ENCODE assay signal across 14 cellular contexts in genomic region chr15:75031773-75032302, GRCh38. TPM values are rescaled to one million over a fixed set of nuclear protein-coding genes. Genes with fewer than 3 reads are reported as not detected.
A peak's percentile ranks its signal among the peaks of the same experiment; 100 is the strongest.
DNase-seq lines count a peak whose midpoint lies in the region; ATAC-seq, FAIRE-seq and TF ChIP-seq lines count a peak whose summit lies in the region.
"Had no signal": no experiment of that assay in that cellular context is flagged by ENCODE, and none has a peak within 500 bp of the region (broad histone marks: within the 10 kb centered on the region; RNA-seq: fewer than 3 reads in every experiment).

No MANE protein-coding gene starts in this region.

- H2AK5ac ChIP-seq in mesendoderm (ENCODE audit: low read length) = no peak overlapping the region

- peaks cover 0 to 13% (median 5%) of the 10 kb centered on the region in 11 experiments; a peak in 5 of 22 replicates for H3K36me3 ChIP-seq in BLaER1 treated with 17β-estradiol and CSF1 and Interleukin-3, amounts not matched to agents 10 nM and 100 nM
- H3K36me3 ChIP-seq in K562 (ENCODE audit: control insufficient read depth, insufficient read depth, low read length) (peaks cover 4% of the 10 kb centered on the region; the same call in 1 of the 3 replicates), mesendoderm (ENCODE audit: control insufficient read depth, insufficient read depth, low read length) (no peaks in the 10 kb centered on the region)
- H3K36me3 ChIP-seq: ovary, thoracic aorta had no signal

- no peaks in the 10 kb centered on the region for H3K9me1 ChIP-seq in K562 (ENCODE audit: control insufficient read depth, insufficient read depth, low read length)

- H2BK120ac ChIP-seq in mesendoderm (ENCODE audit: low read depth, low read length) = no peak overlapping the region

- H4K20me1 ChIP-seq in BLaER1 treated with 17β-estradiol and CSF1 and Interleukin-3, amounts not matched to agents 10 nM and 100 nM = no peaks in the 10 kb centered on the region; a peak in 1 of 22 replicates
- H4K20me1 ChIP-seq in K562 (replicated peaks; ENCODE audit: control insufficient read depth, insufficient read depth, low read length) = no peaks in the 10 kb centered on the region

- DNase-seq in NCI-H226 (peak; percentile 87), K562 (ENCODE audit: extremely low read depth in 1 of 4, low spot score in 3 of 4) (no peak), mesendoderm (peak; percentile 38), 8988T (no peak), foreskin keratinocyte (no peak)
- DNase-seq in stimulated activated CD4-positive, alpha-beta T cell treated with anti-CD3 and anti-CD28 coated beads, Interleukin-1b, Interleukin-23, amount 100 ng/mL, for 48 hours = no peak
- DNase-seq: activated CD4-positive, CD25-positive, alpha-beta regulatory T cell treated with anti-CD3 and anti-CD28 coated beads, Interleukin-2, amount 50 U/mL, for 72 hours; activated T-cell treated with anti-CD3 and anti-CD28 coated beads, Interleukin-2, amount 50 U/mL, for 24 hours; C1 segment of cervical spinal cord; ovary had no signal

- peaks cover 0 to 7% (median 0%) of the 10 kb centered on the region in 11 experiments; a peak in 2 of 22 replicates for H3K9me3 ChIP-seq in BLaER1 treated with 17β-estradiol and CSF1 and Interleukin-3, amounts not matched to agents 10 nM and 100 nM (replicated peaks in 1 of 11)
- no peaks in the 10 kb centered on the region for H3K9me3 ChIP-seq in K562 (replicated peaks; ENCODE audit: control insufficient read depth, insufficient read depth, low read depth, low read length)
- H3K9me3 ChIP-seq: ovary, SJSA1, thoracic aorta had no signal

- peaks cover 2% of the 10 kb centered on the region for H3K79me1 ChIP-seq in mesendoderm (ENCODE audit: low read length)

- H3K27me3 ChIP-seq in BLaER1 treated with 17β-estradiol and CSF1 and Interleukin-3, amounts not matched to agents 10 nM and 100 nM = no peaks in the 10 kb centered on the region
- H3K27me3 ChIP-seq in K562 (ENCODE audit: control insufficient read depth in 2 of 2, insufficient read depth in 2 of 2, low read length in 2 of 2) (no peaks in the 10 kb centered on the region), mesendoderm (ENCODE audit: insufficient read depth, low read length, poor library complexity) (no peaks in the 10 kb centered on the region), foreskin keratinocyte (no peaks in the 10 kb centered on the region)
- H3K27me3 ChIP-seq: ovary, SJSA1 had no signal

- WGBS in K562 (ENCODE audit: insufficient coverage, low coverage, missing lambda C conversion rate) = 41% methylated on average over 5 of the region's 5 CpGs
- WGBS in mesendoderm (ENCODE audit: extremely low coverage, insufficient coverage, low lambda C conversion rate) = no CpG with 5 or more reads among the region's 5 CpGs

- intact Hi-C loops in K562 (cut with micrococcal nuclease) = no loop called here

- FAIRE-seq in K562 (lab: Jason Lieb, UNC) = no peak

- CTCF ChIA-PET in K562 (lab: Yijun Ruan, JAX; ENCODE audit: low intra/inter-chr PET ratio) = interaction anchor here (0.7 kb wide), 1 partner anchor 22 kb away, joined by 4 read pairs; no protein-coding TSS in a partner anchor

- H3K79me2 ChIP-seq in K562 (ENCODE audit: control insufficient read depth, insufficient read depth, low read length) = no peaks in the 10 kb centered on the region
- no peaks in the 10 kb centered on the region for H3K79me2 ChIP-seq in mesendoderm (ENCODE audit: control insufficient read depth, insufficient read depth, low read length)

- no peak overlapping the region for H3K4ac ChIP-seq in mesendoderm (ENCODE audit: low read depth, low read length)

- POLR2A ChIA-PET in K562 (lab: Yijun Ruan, JAX) = interaction anchor here (0.6 to 1.8 kb wide), 6 partner anchors 8 to 177 kb away, joined by 3 to 7 read pairs (median 4); partner anchors contain the start of genes C15orf39 and PPCDC

- no peak overlapping the region for H2AFZ ChIP-seq in K562 (ENCODE audit: low read depth, low read length)

- TF ChIP-seq POLR2A in K562 (conservative IDR thresholded peaks at IDR 0.05) = no peak

- no peak overlapping the region for H4K5ac ChIP-seq in mesendoderm (ENCODE audit: low read length)

- H3K4me1 ChIP-seq in BLaER1 treated with 17β-estradiol and CSF1 and Interleukin-3, amounts not matched to agents 10 nM and 100 nM = peaks cover 63 to 98% (median 83%) of the 10 kb centered on the region in 10 experiments
- peaks cover 20 to 25% of the 10 kb centered on the region in 2 experiments for H3K4me1 ChIP-seq in K562 (replicated peaks in 1 of 2; ENCODE audit: control insufficient read depth in 2 of 2, insufficient read depth in 2 of 2, low read length in 2 of 2)
- H3K4me1 ChIP-seq in mesendoderm (ENCODE audit: control insufficient read depth, low read depth, low read length) = peaks cover 8% of the 10 kb centered on the region
- peaks cover 15% of the 10 kb centered on the region for H3K4me1 ChIP-seq in foreskin keratinocyte

- no peak overlapping the region for H2BK15ac ChIP-seq in mesendoderm (replicated peaks; ENCODE audit: low read depth)

- no peak overlapping the region for H3K23ac ChIP-seq in mesendoderm (ENCODE audit: low read length)

- TF ChIP-seq CTCF in K562 (IDR thresholded peaks at IDR 0.05 in 2 of 3, conservative IDR thresholded peaks at IDR 0.05 in 1 of 3; ENCODE audit: insufficient read depth in 2 of 3, low read depth in 1 of 3, low read length in 3 of 3) (no peak), foreskin keratinocyte (conservative IDR thresholded peaks at IDR 0.05) (no peak)

- no peak overlapping the region for H4K8ac ChIP-seq in mesendoderm (ENCODE audit: low read depth, low read length)

- no peak overlapping the region for H3K18ac ChIP-seq in mesendoderm (ENCODE audit: low read length)

- in situ Hi-C loops in K562 (cut with MboI) = no loop called here

- peak overlapping the region; percentile 1 to 83 (median 57); a peak in 14 of 22 replicates for H3K9ac ChIP-seq in BLaER1 treated with 17β-estradiol and CSF1 and Interleukin-3, amounts not matched to agents 10 nM and 100 nM
- H3K9ac ChIP-seq in K562 (ENCODE audit: insufficient read depth in 1 of 2, low read depth in 2 of 2, low read length in 2 of 2) = no peak overlapping the region
- H3K9ac ChIP-seq in mesendoderm (ENCODE audit: low read length) = no peak overlapping the region

- ATAC-seq in K562 (no peak), GM18502 (IDR thresholded peaks at IDR 0.05; ENCODE audit: poor library complexity, unreplicated experiment) (no peak), foreskin keratinocyte (no peak)

- peak in 1 of 2 experiments; percentile 26; a peak in 1 of 4 replicates for TF ChIP-seq RAD21 in K562 (CRISPR knock-in tag; conservative IDR thresholded peaks at IDR 0.05 in 1 of 2, IDR thresholded peaks at IDR 0.05 in 1 of 2)

- no peak overlapping the region for H3K56ac ChIP-seq in mesendoderm (ENCODE audit: low read length)

- H3K4me3 ChIP-seq in BLaER1 treated with 17β-estradiol and CSF1 and Interleukin-3, amounts not matched to agents 10 nM and 100 nM = no peak overlapping the region
- H3K4me3 ChIP-seq in K562 = no peak overlapping the region
- no peak overlapping the region for H3K4me3 ChIP-seq in mesendoderm (ENCODE audit: low read length)
- H3K4me3 ChIP-seq: ovary, SJSA1, thoracic aorta had no signal

- BruUV-seq in K562 (replicated peaks; lab: Mats Ljungman, UMichigan) = no TSS peak

- peak overlapping the region; percentile 76 to 99 (median 87); a peak in 21 of 22 replicates for H3K27ac ChIP-seq in BLaER1 treated with 17β-estradiol and CSF1 and Interleukin-3, amounts not matched to agents 10 nM and 100 nM
- H3K27ac ChIP-seq in K562 (ENCODE audit: extremely low read depth, low read depth, low read length) = no peak overlapping the region
- no peak overlapping the region for H3K27ac ChIP-seq in mesendoderm (ENCODE audit: low read depth, low read length)
- no peak overlapping the region for H3K27ac ChIP-seq in foreskin keratinocyte
- H3K27ac ChIP-seq: ovary, SJSA1, thoracic aorta had no signal

- peak overlapping the region; percentile 74 to 98 (median 91) for H3K4me2 ChIP-seq in BLaER1 treated with 17β-estradiol and CSF1 and Interleukin-3, amounts not matched to agents 10 nM and 100 nM
- H3K4me2 ChIP-seq in K562 (ENCODE audit: insufficient read depth, low read length) (no peak overlapping the region), mesendoderm (ENCODE audit: low read length) (no peak overlapping the region)

- no peak overlapping the region for H2BK5ac ChIP-seq in mesendoderm (ENCODE audit: low read length)

- no peak for TF ChIP-seq EP300 in K562 (IDR thresholded peaks at IDR 0.05; ENCODE audit: low read length)

RNA-seq across cellular contexts. Expression of gene PPCDC, which starts 8.4 kb away (rescaled TPM):
- total RNA-seq in K562 (2011; cell fraction: chromatin; rRNA removed; ENCODE audit: low replicate concordance) = 20.0 and 54.1 TPM in 2 replicates
- 31.7 TPM in 2 replicates for total RNA-seq in K562 (2011; cell fraction: nucleolus; rRNA removed)
- total RNA-seq in K562 (2011; cell fraction: nucleoplasm; rRNA removed) = 24.1 and 30.8 TPM in 2 replicates
- total RNA-seq in K562 (2014; rRNA removed) (16.3 and 17.1 TPM in 2 replicates), K562 (2014; rRNA removed; fragmentation: Illumina TruSeq; extraction: Trizol) (6.4 and 10.9 TPM in 2 replicates), K562 (2015; rRNA removed; fragmentation: Illumina TruSeq; extraction: Trizol) (9.7 and 13.5 TPM in 2 replicates), K562 (2021) (15.2 and 16.7 TPM in 2 replicates), foreskin keratinocyte (12.5 and 13.1 TPM in 2 replicates)
- polyA plus RNA-seq in K562 (2011; rRNA removed) (16.7 and 17.9 TPM in 2 replicates), K562 (2014; fragmentation: Illumina TruSeq; extraction: Trizol) (21.7 and 24.9 TPM in 2 replicates), K562 (2014; fragmentation: Nextera tagmentation; extraction: Ambion mirVana) (10 to 100 TPM; 50.0 to 53.6 TPM), K562 (2014; rRNA removed) (34.8 and 41.6 TPM in 2 replicates), foreskin keratinocyte (16.7 and 19.1 TPM in 2 replicates)
- 26.9 and 55.6 TPM in 2 replicates for polyA plus RNA-seq in K562 (2011; cell fraction: cytosol; rRNA removed)
- polyA plus RNA-seq in K562 (2011; cell fraction: nucleus; rRNA removed) = 22.7 and 31.8 TPM in 2 replicates
- 11.4 and 15.7 TPM in 2 replicates for polyA plus RNA-seq in K562 (2012)
- polyA minus RNA-seq in K562 (2011; rRNA and poly(A)+ RNA removed) = 6.7 and 7.8 TPM in 2 replicates
- polyA minus RNA-seq in K562 (2011; cell fraction: cytosol; rRNA and poly(A)+ RNA removed) = 6.4 and 9.0 TPM in 2 replicates
- 12.3 and 15.2 TPM in 2 replicates for polyA minus RNA-seq in K562 (2011; cell fraction: nucleus; rRNA and poly(A)+ RNA removed)
- 10.8 TPM for polyA plus RNA-seq in mesendoderm (2013, experiment 1 of 2)
- polyA plus RNA-seq in mesendoderm (2013, experiment 2 of 2) = 11.7 TPM

RNA-seq across cellular contexts. Expression of gene SCAMP5, which starts 36.5 kb away (rescaled TPM):
- not detected in 2 replicates for total RNA-seq in K562 (2011; cell fraction: chromatin; rRNA removed; ENCODE audit: low replicate concordance)
- total RNA-seq in K562 (2011; cell fraction: nucleolus; rRNA removed) = 0.33 TPM in 1 of 2 replicates, not detected in the other
- total RNA-seq in K562 (2011; cell fraction: nucleoplasm; rRNA removed) = not detected in 2 replicates
- total RNA-seq in K562 (2014; rRNA removed) = not detected in 2 replicates
- total RNA-seq in K562 (2014; rRNA removed; fragmentation: Illumina TruSeq; extraction: Trizol) = not detected in 2 replicates
- total RNA-seq in K562 (2015; rRNA removed; fragmentation: Illumina TruSeq; extraction: Trizol) = 0.08 and 0.11 TPM in 2 replicates
- 0.27 and 0.31 TPM in 2 replicates for total RNA-seq in K562 (2021)
- polyA plus RNA-seq in K562 (2011; rRNA removed) = 0.24 and 0.29 TPM in 2 replicates
- polyA plus RNA-seq in K562 (2011; cell fraction: cytosol; rRNA removed) = 0.15 and 0.18 TPM in 2 replicates
- 0.14 and 0.15 TPM in 2 replicates for polyA plus RNA-seq in K562 (2011; cell fraction: nucleus; rRNA removed)
- polyA plus RNA-seq in K562 (2012) = 0.14 and 0.21 TPM in 2 replicates
- polyA plus RNA-seq in K562 (2014; fragmentation: Illumina TruSeq; extraction: Trizol) = 0.09 and 0.15 TPM in 2 replicates
- polyA plus RNA-seq in K562 (2014; fragmentation: Nextera tagmentation; extraction: Ambion mirVana) = not detected
- polyA plus RNA-seq in K562 (2014; rRNA removed) = not detected in 2 replicates
- polyA minus RNA-seq in K562 (2011; rRNA and poly(A)+ RNA removed) = 0.11 and 0.42 TPM in 2 replicates
- polyA minus RNA-seq in K562 (2011; cell fraction: cytosol; rRNA and poly(A)+ RNA removed) = not detected in 2 replicates
- polyA minus RNA-seq in K562 (2011; cell fraction: nucleus; rRNA and poly(A)+ RNA removed) = not detected in 2 replicates
- polyA plus RNA-seq in mesendoderm (2013, experiment 1 of 2) = 17.2 TPM
- polyA plus RNA-seq in mesendoderm (2013, experiment 2 of 2) = 17.7 TPM
- total RNA-seq in foreskin keratinocyte = 0.25 and 0.31 TPM in 2 replicates
- 0.36 and 0.38 TPM in 2 replicates for polyA plus RNA-seq in foreskin keratinocyte

Comparison
In these comparisons a context has a peak if more than half of its experiments do, and no peak if none do; other contexts are left out.
1. H3K27ac ChIP-seq: peak in BLaER1 treated with 17β-estradiol and CSF1 and Interleukin-3, amounts not matched to agents 10 nM and 100 nM (11 of 11); none in K562 (single experiment), mesendoderm (single experiment) and foreskin keratinocyte (single experiment).
2. H3K4me2 ChIP-seq: peak in BLaER1 treated with 17β-estradiol and CSF1 and Interleukin-3, amounts not matched to agents 10 nM and 100 nM (11 of 11); none in K562 (single experiment) and mesendoderm (single experiment).
3. H3K9ac ChIP-seq: peak in BLaER1 treated with 17β-estradiol and CSF1 and Interleukin-3, amounts not matched to agents 10 nM and 100 nM (11 of 11); none in K562 (0 of 2) and mesendoderm (single experiment).
4. DNase-seq: peak in NCI-H226 (single experiment) and mesendoderm (single experiment); none in K562 (0 of 4), 8988T (single experiment), stimulated activated CD4-positive, alpha-beta T cell treated with anti-CD3 and anti-CD28 coated beads, Interleukin-1b, Interleukin-23, amount 100 ng/mL, for 48 hours (single experiment) and foreskin keratinocyte (0 of 2).